ENCODE assay signal across 11 cellular contexts in genomic region chr4:77146426-77147399, GRCh38. TPM values are rescaled to one million over a fixed set of nuclear protein-coding genes. Genes with fewer than 3 reads are reported as not detected.
DNase-seq lines count a peak whose midpoint lies in the region; ATAC-seq and TF ChIP-seq lines count a peak whose summit lies in the region.
"Had no signal": no experiment of that assay in that cellular context is flagged by ENCODE, and none has a peak within 500 bp of the region (broad histone marks: within the 10 kb centered on the region; RNA-seq: fewer than 3 reads in every experiment).

No MANE protein-coding gene starts in this region.

- intact Hi-C loops in upper lobe of right lung (cut with DNase I) = no loop called here

- H3K9me3 ChIP-seq in Peyer's patch (no peaks in the 10 kb centered on the region), hepatocyte (ENCODE audit: low read depth) (no peaks in the 10 kb centered on the region), upper lobe of right lung (no peaks in the 10 kb centered on the region)
- H3K9me3 ChIP-seq: BLaER1, esophagus squamous epithelium had no signal

- H3K4me3 ChIP-seq in Peyer's patch = no peak overlapping the region
- no peak overlapping the region for H3K4me3 ChIP-seq in hepatocyte
- no peak overlapping the region for H3K4me3 ChIP-seq in upper lobe of right lung
- H3K4me3 ChIP-seq: BLaER1, esophagus squamous epithelium had no signal

- no peaks in the 10 kb centered on the region for H3K9me2 ChIP-seq in hepatocyte (replicated peaks; ENCODE audit: insufficient read depth)

- H2AFZ ChIP-seq in hepatocyte = peak overlapping the region; percentile 6

- H3K4me3 Mint-ChIP-seq in activated T-cell treated with anti-CD3 and anti-CD28 coated beads, Interleukin-2, amount 50 U/mL, for 24 hours = no peak overlapping the region
- H3K4me3 Mint-ChIP-seq: activated T-cell treated with anti-CD3 and anti-CD28 coated beads, Interleukin-2, amount 50 U/mL, for 4 hours had no signal

- H3K36me3 Mint-ChIP-seq in activated T-cell treated with anti-CD3 and anti-CD28 coated beads, Interleukin-2, amount 50 U/mL, for 24 hours (ENCODE audit: low read depth) = no peaks in the 10 kb centered on the region

- H3K27me3 Mint-ChIP-seq in activated T-cell treated with anti-CD3 and anti-CD28 coated beads, Interleukin-2, amount 50 U/mL, for 24 hours = no peaks in the 10 kb centered on the region

- H3K36me3 ChIP-seq in Peyer's patch (no peaks in the 10 kb centered on the region), hepatocyte (replicated peaks; ENCODE audit: insufficient read depth, low read depth) (no peaks in the 10 kb centered on the region), upper lobe of right lung (no peaks in the 10 kb centered on the region)
- H3K36me3 ChIP-seq: BLaER1, esophagus squamous epithelium had no signal

- TF ChIP-seq POLR2A in Peyer's patch (IDR thresholded peaks at IDR 0.05) = no peak

- peak overlapping the region; percentile 27 for H3K27ac Mint-ChIP-seq in activated T-cell treated with anti-CD3 and anti-CD28 coated beads, Interleukin-2, amount 50 U/mL, for 24 hours

- ATAC-seq in upper lobe of right lung (peak; percentile 45), HG03159 (IDR thresholded peaks at IDR 0.05; ENCODE audit: unreplicated experiment) (no peak)

- H3K9me3 Mint-ChIP-seq in activated T-cell treated with anti-CD3 and anti-CD28 coated beads, Interleukin-2, amount 50 U/mL, for 24 hours = no peaks in the 10 kb centered on the region
- H3K9me3 Mint-ChIP-seq: activated T-cell treated with anti-CD3 and anti-CD28 coated beads, Interleukin-2, amount 50 U/mL, for 4 hours had no signal

- DNase-seq in activated T-cell treated with anti-CD3 and anti-CD28 coated beads, Interleukin-2, amount 50 U/mL, for 24 hours = no peak
- DNase-seq in activated T-cell treated with anti-CD3 and anti-CD28 coated beads, Interleukin-2, amount 50 U/mL, for 1 hour = no peak
- DNase-seq in Peyer's patch (no peak), hepatocyte (ENCODE audit: low spot score) (peak; percentile 29), upper lobe of right lung (no peak), glomerular visceral epithelial cell (ENCODE audit: extremely low spot score) (no peak), DMS 273 treated with DMSO at 0.1 percent for 48 hours (lab: John Stamatoyannopoulos, UW) (no peak)
- DNase-seq: activated T-cell treated with anti-CD3 and anti-CD28 coated beads, Interleukin-2, amount 50 U/mL, for 4 hours; esophagus squamous epithelium had no signal

- 51% methylated on average over 5 of the region's 5 CpGs for WGBS in hepatocyte (ENCODE audit: low lambda C conversion rate, missing lambda C conversion rate)

- TF ChIP-seq CTCF in Peyer's patch (IDR thresholded peaks at IDR 0.05) (no peak), hepatocyte (IDR thresholded peaks at IDR 0.05; ENCODE audit: poor library complexity) (no peak), upper lobe of right lung (IDR thresholded peaks at IDR 0.05) (no peak)

- no peaks in the 10 kb centered on the region for H3K79me2 ChIP-seq in hepatocyte

- H3K4me1 ChIP-seq in Peyer's patch = peaks cover 0 to 18% (median 0%) of the 10 kb centered on the region in 4 donors
- peaks cover 40% of the 10 kb centered on the region for H3K4me1 ChIP-seq in hepatocyte (ENCODE audit: insufficient read depth)
- no peaks in the 10 kb centered on the region for H3K4me1 ChIP-seq in upper lobe of right lung

- H3K27me3 ChIP-seq in Peyer's patch (no peaks in the 10 kb centered on the region), hepatocyte (no peaks in the 10 kb centered on the region), upper lobe of right lung (no peaks in the 10 kb centered on the region)
- H3K27me3 ChIP-seq: BLaER1, esophagus squamous epithelium had no signal

- H3K4me1 Mint-ChIP-seq in activated T-cell treated with anti-CD3 and anti-CD28 coated beads, Interleukin-2, amount 50 U/mL, for 24 hours (ENCODE audit: low read depth) = peaks cover 16% of the 10 kb centered on the region

- H3K4me2 ChIP-seq in hepatocyte = peak overlapping the region; percentile 42
- H3K4me2 ChIP-seq: BLaER1 had no signal

- H3K27ac ChIP-seq in Peyer's patch (peak overlapping the region in 3 of 4 donors; percentile 2 to 15 (median 14)), hepatocyte (peak overlapping the region; percentile 92), upper lobe of right lung (no peak overlapping the region)
- H3K27ac ChIP-seq: BLaER1 had no signal

- H4K20me1 ChIP-seq in hepatocyte (ENCODE audit: insufficient read depth, poor library complexity, severe bottlenecking) = no peaks in the 10 kb centered on the region
- H4K20me1 ChIP-seq: BLaER1 had no signal

RNA-seq across cellular contexts. Expression of gene CCNG2, which starts 10.3 kb away (rescaled TPM):
- total RNA-seq in Peyer's patch = 10 to 100 TPM; 19.8 to 29.7 (median 25.8) TPM
- total RNA-seq in hepatocyte = 127 and 134 TPM in 2 replicates
- polyA plus RNA-seq in hepatocyte = 69.8 and 73.8 TPM in 2 replicates
- 41.3 TPM for total RNA-seq in upper lobe of right lung
